In the genomic region with DNA sequence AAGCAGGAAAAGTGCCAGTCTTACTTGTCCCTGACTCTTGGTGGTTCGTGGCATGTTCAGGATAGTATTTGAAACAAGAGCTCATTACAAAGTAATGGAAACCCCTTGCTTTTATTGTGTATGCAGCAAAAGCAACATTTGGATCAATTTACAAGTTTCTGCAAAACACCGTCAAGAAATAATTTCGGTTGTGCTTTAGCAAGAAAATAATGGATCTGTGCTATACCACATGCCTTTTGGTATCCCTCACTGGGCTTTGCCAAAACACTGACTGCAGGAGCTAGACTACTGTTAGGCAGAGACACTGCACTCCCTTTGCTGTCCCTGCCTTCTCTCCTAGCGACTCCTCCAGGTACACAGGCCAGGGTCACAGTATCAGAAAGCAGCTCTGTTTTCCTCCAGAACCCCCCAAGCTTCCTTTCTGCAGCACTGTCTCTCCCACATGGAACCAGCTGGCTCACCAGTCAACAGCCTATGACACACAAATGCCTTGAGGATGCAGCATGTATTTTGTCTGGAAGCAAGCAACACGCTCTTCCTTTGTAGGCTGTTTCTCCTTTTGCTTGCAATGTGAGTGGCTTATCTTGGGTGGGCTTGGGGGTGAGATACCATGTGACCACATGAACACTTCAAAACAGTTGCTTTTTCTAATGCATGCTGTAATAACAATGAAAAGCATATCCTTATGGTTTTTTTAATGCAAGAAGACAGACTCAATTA, we compare ENCODE assay signal across 10 cellular contexts.
A peak's percentile ranks its signal among the peaks of the same experiment; 100 is the strongest.
DNase-seq lines count a peak whose midpoint lies in the region; ATAC-seq and TF ChIP-seq lines count a peak whose summit lies in the region.
"Had no signal": no experiment of that assay in that cellular context is flagged by ENCODE, and none has a peak within 500 bp of the region (broad histone marks: within the 10 kb centered on the region; RNA-seq: fewer than 3 reads in every experiment).

No MANE protein-coding gene starts in this region.

- H3K27me3 ChIP-seq in skeletal muscle tissue (ENCODE audit: control insufficient read depth in 3 of 3, insufficient read depth in 3 of 3, low read length in 3 of 3) (no peaks in the 10 kb centered on the region), lower lobe of right lung (ENCODE audit: low read depth) (no peaks in the 10 kb centered on the region)

- no peak for TF ChIP-seq CTCF in HFFc6 (IDR thresholded peaks at IDR 0.05)
- TF ChIP-seq CTCF in WI38 (IDR thresholded peaks at IDR 0.05; ENCODE audit: low read depth, low read length) = no peak
- TF ChIP-seq CTCF in fibroblast of the aortic adventitia (IDR thresholded peaks at IDR 0.05; ENCODE audit: insufficient read depth, low read length) = no peak
- TF ChIP-seq CTCF in lower lobe of right lung (IDR thresholded peaks at IDR 0.05) = no peak

- H3K4me1 ChIP-seq in skeletal muscle tissue (ENCODE audit: control insufficient read depth in 3 of 3, insufficient read depth in 3 of 3, low read length in 3 of 3) = no peaks in the 10 kb centered on the region
- H3K4me1 ChIP-seq in lower lobe of right lung = peaks cover 8% of the 10 kb centered on the region

- H3K4me1 Mint-ChIP-seq in HFFc6 (ENCODE audit: low read depth) = peaks cover 88% of the 10 kb centered on the region

- H3K4me3 Mint-ChIP-seq in HFFc6 = peak overlapping the region; percentile 75

- H3K9ac ChIP-seq in skeletal muscle tissue (ENCODE audit: low read depth in 1 of 3, low read length in 3 of 3) = no peak overlapping the region

- H3K9me3 Mint-ChIP-seq in HFFc6 = no peaks in the 10 kb centered on the region

- H3K36me3 ChIP-seq in skeletal muscle tissue (ENCODE audit: control insufficient read depth in 3 of 3, insufficient read depth in 3 of 3, low read length in 3 of 3) (peaks cover 4 to 17% (median 7%) of the 10 kb centered on the region in 3 donors), lower lobe of right lung (peaks cover 24% of the 10 kb centered on the region)

- DNase-seq in HFFc6 = peak; percentile 70
- peak; percentile 72 for DNase-seq in fibroblast of the aortic adventitia (ENCODE audit: low read depth)
- no peak for DNase-seq in lower lobe of right lung
- DNase-seq: NCI-H2081 treated with DMSO at 0.1 percent for 48 hours, T-helper 9 cell had no signal

- H3K36me3 Mint-ChIP-seq in HFFc6 (ENCODE audit: low read depth) = peaks cover 35% of the 10 kb centered on the region

- H3K4me3 ChIP-seq in WI38 (ENCODE audit: low read depth, low read length) = peak overlapping the region; percentile 24; the same call in 1 of the 2 replicates
- H3K4me3 ChIP-seq in fibroblast of the aortic adventitia (ENCODE audit: low read depth, low read length) = no peak overlapping the region
- H3K4me3 ChIP-seq in skeletal muscle tissue (ENCODE audit: low read length in 3 of 3) = no peak overlapping the region
- no peak overlapping the region for H3K4me3 ChIP-seq in lower lobe of right lung

- intact Hi-C loops in lower lobe of right lung (cut with DNase I) = no loop called here

- H3K27ac ChIP-seq in skeletal muscle tissue (ENCODE audit: low read depth, low read length) (peak overlapping the region; percentile 3), lower lobe of right lung (no peak overlapping the region)

- H3K9me3 ChIP-seq in skeletal muscle tissue (ENCODE audit: control insufficient read depth in 3 of 3, low read length in 3 of 3) = no peaks in the 10 kb centered on the region
- H3K9me3 ChIP-seq in lower lobe of right lung = no peaks in the 10 kb centered on the region

- H3K27ac Mint-ChIP-seq in HFFc6 = peak overlapping the region; percentile 94

- peaks cover 4% of the 10 kb centered on the region; the same call in 1 of the 2 replicates for H3K27me3 Mint-ChIP-seq in HFFc6 (ENCODE audit: insufficient read depth)

- ATAC-seq in HG02642 (IDR thresholded peaks at IDR 0.05; ENCODE audit: poor library complexity, unreplicated experiment) (no peak), HG03469 (IDR thresholded peaks at IDR 0.05; ENCODE audit: unreplicated experiment) (no peak), HG02970 (IDR thresholded peaks at IDR 0.05; ENCODE audit: low FRiP score, unreplicated experiment) (no peak), lower lobe of right lung (no peak)
